8 cellular contexts compared by ENCODE assay signal in the genomic region with DNA sequence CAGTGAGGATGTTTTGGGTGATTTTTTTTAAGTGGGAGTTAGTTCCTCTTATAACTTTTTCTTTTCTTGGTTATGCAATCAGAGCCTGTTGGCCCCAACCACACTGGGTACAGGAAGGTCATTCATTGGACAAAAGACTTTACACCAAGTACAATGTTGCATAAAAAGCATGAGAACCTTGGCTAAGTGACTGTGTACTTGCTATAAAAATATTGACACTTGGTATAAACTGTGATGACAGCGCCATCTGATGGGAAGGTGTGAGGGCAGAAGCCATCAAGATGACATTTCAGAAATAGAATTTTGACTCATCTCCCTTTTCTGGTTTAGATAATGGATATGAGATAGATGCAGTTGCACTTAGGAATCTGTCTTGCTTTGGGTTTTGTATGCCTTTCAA.
DNase-seq lines count a peak whose midpoint lies in the region; ATAC-seq and TF ChIP-seq lines count a peak whose summit lies in the region.

No MANE protein-coding gene starts in this region.

- WGBS in liver: 21% methylated on average over 1 of the region's 1 CpG

- peaks cover 2% of the 10 kb centered on the region for H3K4me1 ChIP-seq in RWPE2 (ENCODE audit: insufficient read depth, poor library complexity, severe bottlenecking)
- no peaks in the 10 kb centered on the region for H3K4me1 ChIP-seq in breast epithelium
- H3K4me1 ChIP-seq in liver (ENCODE audit: control insufficient read depth in 4 of 4, insufficient read depth in 4 of 4, low read length in 3 of 4): no peaks in the 10 kb centered on the region

- H3K4me3 ChIP-seq in RWPE2 (ENCODE audit: severe bottlenecking): no peak overlapping the region
- H3K4me3 ChIP-seq in breast epithelium: no peak overlapping the region
- H3K4me3 ChIP-seq in liver (ENCODE audit: low read depth in 1 of 3, low read length in 3 of 3): no peak overlapping the region

- DNase-seq in D341Med (ENCODE audit: low spot score) (peak; percentile 77), Kasumi-1 (lab: John Stamatoyannopoulos, UW) (peak; percentile 80 to 89), RWPE2 (ENCODE audit: low spot score) (no peak), breast epithelium (ENCODE audit: low spot score in 2 of 2) (peak in 1 of 2 donors; percentile 50)
- DNase-seq in stimulated activated naive CD8-positive, alpha-beta T cell treated with anti-CD3 and anti-CD28 coated beads, Interleukin-15, amount 100 ng/mL, for 72 hours: peak; percentile 16 to 36

- intact Hi-C loops in breast epithelium (cut with DNase I; ENCODE audit: low total_unique reads): no loop called here

- H3K36me3 ChIP-seq in RWPE2 (ENCODE audit: low read depth) (no peaks in the 10 kb centered on the region), breast epithelium (no peaks in the 10 kb centered on the region), liver (ENCODE audit: control insufficient read depth in 4 of 4, insufficient read depth in 3 of 4, low read depth in 1 of 4, low read length in 3 of 4) (no peaks in the 10 kb centered on the region)

- no peaks in the 10 kb centered on the region for H3K9me3 ChIP-seq in RWPE2 (ENCODE audit: severe bottlenecking)
- H3K9me3 ChIP-seq in breast epithelium: no peaks in the 10 kb centered on the region
- H3K9me3 ChIP-seq in liver (ENCODE audit: control insufficient read depth in 4 of 4, low read length in 3 of 4): no peaks in the 10 kb centered on the region

- no peak overlapping the region for H3K9ac ChIP-seq in liver (ENCODE audit: low read depth in 1 of 2, low read length in 2 of 2)

- no peaks in the 10 kb centered on the region for H3K9me3 Mint-ChIP-seq in stimulated activated naive CD8-positive, alpha-beta T cell treated with anti-CD3 and anti-CD28 coated beads, Interleukin-15, amount 100 ng/mL, for 72 hours

- H3K4me3 Mint-ChIP-seq in stimulated activated naive CD8-positive, alpha-beta T cell treated with anti-CD3 and anti-CD28 coated beads, Interleukin-15, amount 100 ng/mL, for 72 hours: no peak overlapping the region

- no peaks in the 10 kb centered on the region for H3K27me3 ChIP-seq in RWPE2 (ENCODE audit: insufficient read depth, poor library complexity, severe bottlenecking)
- no peaks in the 10 kb centered on the region for H3K27me3 ChIP-seq in breast epithelium
- H3K27me3 ChIP-seq in liver (ENCODE audit: control insufficient read depth in 4 of 4, insufficient read depth in 4 of 4, low read length in 3 of 4): no peaks in the 10 kb centered on the region

- H3K27ac ChIP-seq in RWPE2 (ENCODE audit: poor library complexity, severe bottlenecking) (no peak overlapping the region), breast epithelium (no peak overlapping the region), liver (ENCODE audit: low read depth in 1 of 2, low read length in 2 of 2) (no peak overlapping the region)

- TF ChIP-seq CTCF in RWPE2 (IDR thresholded peaks at IDR 0.05; ENCODE audit: poor library complexity, severe bottlenecking) (peak; percentile 77), breast epithelium (IDR thresholded peaks at IDR 0.05) (peak; percentile 47 to 65 (median 55)), liver (IDR thresholded peaks at IDR 0.05; ENCODE audit: low read depth, low read length, missing input control) (peak; percentile 69)

- ATAC-seq in GM19397 (IDR thresholded peaks at IDR 0.05; ENCODE audit: unreplicated experiment): peak; percentile 54
- peak; percentile 62 for ATAC-seq in RWPE2 (ENCODE audit: low read depth)
- ATAC-seq in stimulated activated naive CD8-positive, alpha-beta T cell treated with anti-CD3 and anti-CD28 coated beads, Interleukin-15, amount 100 ng/mL, for 72 hours: peak; percentile 68
- no peak for ATAC-seq in GM19328 (IDR thresholded peaks at IDR 0.05; ENCODE audit: unreplicated experiment)

- no peaks in the 10 kb centered on the region for H3K27me3 Mint-ChIP-seq in stimulated activated naive CD8-positive, alpha-beta T cell treated with anti-CD3 and anti-CD28 coated beads, Interleukin-15, amount 100 ng/mL, for 72 hours

- peak; percentile 93 for TF ChIP-seq RAD21 in liver (IDR thresholded peaks at IDR 0.05)

- H3K27ac Mint-ChIP-seq in stimulated activated naive CD8-positive, alpha-beta T cell treated with anti-CD3 and anti-CD28 coated beads, Interleukin-15, amount 100 ng/mL, for 72 hours: no peak overlapping the region

- H3K4me1 Mint-ChIP-seq in stimulated activated naive CD8-positive, alpha-beta T cell treated with anti-CD3 and anti-CD28 coated beads, Interleukin-15, amount 100 ng/mL, for 72 hours: no peaks in the 10 kb centered on the region

- TF ChIP-seq POLR2A in breast epithelium (IDR thresholded peaks at IDR 0.05): no peak

TF ChIP-seq in liver, 16 proteins besides CTCF, POLR2A, EP300 and RAD21:
- TF ChIP-seq YY1 (IDR thresholded peaks at IDR 0.05) (no peak), EGR1 (IDR thresholded peaks at IDR 0.05; ENCODE audit: low read depth in 2 of 2) (no peak), REST (IDR thresholded peaks at IDR 0.05) (peak; percentile 20), GABPA (IDR thresholded peaks at IDR 0.05 in 1 of 2, conservative IDR thresholded peaks at IDR 0.05 in 1 of 2) (no peak), ATF3 (IDR thresholded peaks at IDR 0.05) (peak; percentile 34), SP1 (IDR thresholded peaks at IDR 0.05) (peak; percentile 49), ZBTB33 (IDR thresholded peaks at IDR 0.05) (peak; percentile 62), FOXA2 (IDR thresholded peaks at IDR 0.05) (peak; percentile 57), RXRA (IDR thresholded peaks at IDR 0.05) (peak; percentile 85 to 91), NR2F2 (IDR thresholded peaks at IDR 0.05) (peak; percentile 16), HNF4G (IDR thresholded peaks at IDR 0.05) (peak; percentile 89), FOXA1 (IDR thresholded peaks at IDR 0.05) (peak; percentile 19), JUND (IDR thresholded peaks at IDR 0.05) (peak; percentile 12 to 54), HNF4A (conservative IDR thresholded peaks at IDR 0.05) (peak; percentile 97 to 98), TAF1 (conservative IDR thresholded peaks at IDR 0.05) (no peak)
- TF ChIP-seq, protein P1, sequence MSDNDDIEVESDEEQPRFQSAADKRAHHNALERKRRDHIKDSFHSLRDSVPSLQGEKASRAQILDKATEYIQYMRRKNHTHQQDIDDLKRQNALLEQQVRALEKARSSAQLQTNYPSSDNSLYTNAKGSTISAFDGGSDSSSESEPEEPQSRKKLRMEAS (IDR thresholded peaks at IDR 0.05): peak; percentile 53
